Comparison of ENCODE assay signal across 38 cellular contexts in genomic region chr20:2518096-2518495, GRCh38. TPM values are rescaled to one million over a fixed set of nuclear protein-coding genes. Genes with fewer than 3 reads are reported as not detected.
"Had no signal": no experiment of that assay in that cellular context is flagged by ENCODE, and none has a peak within 500 bp of the region (broad histone marks: within the 10 kb centered on the region; RNA-seq: fewer than 3 reads in every experiment).

No MANE protein-coding gene starts in this region.

- H3K36me3 ChIP-seq: adrenal gland, ascending aorta, brain microvascular endothelial cell, breast epithelium, cardiac muscle cell had no signal

- H3K27me3 ChIP-seq: adrenal gland, ascending aorta, body of pancreas, brain microvascular endothelial cell, breast epithelium had no signal

- ATAC-seq: activated naive CD8-positive, alpha-beta T cell treated with anti-CD3 and anti-CD28 coated beads, Interleukin-2, amount 50 U/mL, for 24 hours; activated T-cell treated with anti-CD3 and anti-CD28 coated beads, Interleukin-2, amount 50 U/mL, for 4 hours; activated T-cell treated with anti-CD3 and anti-CD28 coated beads, Interleukin-2, amount 50 U/mL, for 72 hours; body of pancreas had no signal

- H3K9me3 ChIP-seq: adrenal gland, ascending aorta, body of pancreas, breast epithelium had no signal

- DNase-seq: activated effector memory CD4-positive, alpha-beta T cell treated with anti-CD3 and anti-CD28 coated beads, Interleukin-2, amount 50 U/mL, for 16 hours; activated effector memory CD4-positive, alpha-beta T cell treated with Interleukin-2 at 50 U/mL for 16 hours; activated gamma-delta T cell; activated gamma-delta T cell treated with Interleukin-2 at 50 U/mL for 16 hours; activated naive CD4-positive, alpha-beta T cell; activated naive CD4-positive, alpha-beta T cell treated with anti-CD3 and anti-CD28 coated beads for 36 hours; activated naive CD4-positive, alpha-beta T cell treated with anti-CD3 and anti-CD28 coated beads, Interleukin-2, amount 10 ng/mL, durations not matched to agents 7 days and 5 days; activated naive CD4-positive, alpha-beta T cell treated with anti-CD3 and anti-CD28 coated beads, Interleukin-2, amount 50 U/mL, for 16 hours; activated naive CD4-positive, alpha-beta T cell treated with Interleukin-2 at 50 U/mL for 16 hours; activated naive CD8-positive, alpha-beta T cell treated with anti-CD3 and anti-CD28 coated beads for 36 hours; activated naive CD8-positive, alpha-beta T cell treated with anti-CD3 and anti-CD28 coated beads, Interleukin-2, amount 10 ng/mL, durations not matched to agents 7 days and 5 days; activated naive CD8-positive, alpha-beta T cell treated with anti-CD3 and anti-CD28 coated beads, Interleukin-2, amount 50 U/mL, for 24 hours; activated T-cell treated with anti-CD3 and anti-CD28 coated beads, Interleukin-2, amount 50 U/mL, for 1 hour; activated T-cell treated with anti-CD3 and anti-CD28 coated beads, Interleukin-2, amount 50 U/mL, for 24 hours; activated T-cell treated with anti-CD3 and anti-CD28 coated beads, Interleukin-2, amount 50 U/mL, for 4 hours; activated T-cell treated with anti-CD3 and anti-CD28 coated beads, Interleukin-2, amount 50 U/mL, for 48 hours; activated T-cell treated with anti-CD3 and anti-CD28 coated beads, Interleukin-2, amount 50 U/mL, for 72 hours; adrenal gland; amniotic stem cell; amygdala; anterior cingulate cortex; aorta; body of pancreas; brain microvascular endothelial cell; caudate nucleus; central memory CD4-positive, alpha-beta T cell; cerebellar nuclear complex had no signal

- H3K4me3 ChIP-seq: adrenal gland, ascending aorta, body of pancreas, breast epithelium, cardiac muscle cell had no signal

- H3K27ac ChIP-seq: adrenal gland, ascending aorta, body of pancreas, brain microvascular endothelial cell, breast epithelium, cardiac muscle cell had no signal

- H3K4me1 ChIP-seq: adrenal gland, ascending aorta, body of pancreas, breast epithelium had no signal

- FAIRE-seq: astrocyte had no signal

RNA-seq across cellular contexts. Expression of gene TMC2, which starts 18.3 kb away (rescaled TPM):
- total RNA-seq: activated naive CD4-positive, alpha-beta T cell treated with anti-CD3 and anti-CD28 coated beads for 36 hours; activated naive CD4-positive, alpha-beta T cell treated with anti-CD3 and anti-CD28 coated beads, Interleukin-2, amount 50 U/mL, for 72 hours; activated naive CD8-positive, alpha-beta T cell treated with anti-CD3 and anti-CD28 coated beads for 36 hours; activated naive CD8-positive, alpha-beta T cell treated with anti-CD3 and anti-CD28 coated beads, Interleukin-2, amount 10 ng/mL, durations not matched to agents 7 days and 5 days; activated T-cell treated with anti-CD3 and anti-CD28 coated beads, Interleukin-2, amount 50 U/mL, for 4 hours; activated T-cell treated with anti-CD3 and anti-CD28 coated beads, Interleukin-2, amount 50 U/mL, for 72 hours; activated T-helper 1 cell treated with anti-CD3 and anti-CD28 coated beads, Interleukin-12 subunit alpha, Interleukin-12 subunit beta, Interleukin-2, Interleukin-4 antibody, amounts not matched to agents 30 ng/mL and 10 ng/mL and 1 ng/mL, durations not matched to agents 14 hours and 24 hours and 36 hours; activated T-helper 17 cell treated with anti-CD3 and anti-CD28 coated beads, Interleukin-2, amount 50 U/mL, for 72 hours; activated T-helper 2 cell treated with anti-CD3 and anti-CD28 coated beads, Interferon-gamma antibody, Interleukin-2, Interleukin-4, amounts not matched to agents 10 μg/mL and 5 μg/mL and 100 μg/mL, durations not matched to agents 14 hours and 24 hours and 36 hours; ascending aorta; astrocyte; bronchial epithelial cell; cardiac muscle cell; cardiac septum; chondrocyte had no signal
- polyA plus RNA-seq: cardiac muscle cell had no signal
